In the genomic region with DNA sequence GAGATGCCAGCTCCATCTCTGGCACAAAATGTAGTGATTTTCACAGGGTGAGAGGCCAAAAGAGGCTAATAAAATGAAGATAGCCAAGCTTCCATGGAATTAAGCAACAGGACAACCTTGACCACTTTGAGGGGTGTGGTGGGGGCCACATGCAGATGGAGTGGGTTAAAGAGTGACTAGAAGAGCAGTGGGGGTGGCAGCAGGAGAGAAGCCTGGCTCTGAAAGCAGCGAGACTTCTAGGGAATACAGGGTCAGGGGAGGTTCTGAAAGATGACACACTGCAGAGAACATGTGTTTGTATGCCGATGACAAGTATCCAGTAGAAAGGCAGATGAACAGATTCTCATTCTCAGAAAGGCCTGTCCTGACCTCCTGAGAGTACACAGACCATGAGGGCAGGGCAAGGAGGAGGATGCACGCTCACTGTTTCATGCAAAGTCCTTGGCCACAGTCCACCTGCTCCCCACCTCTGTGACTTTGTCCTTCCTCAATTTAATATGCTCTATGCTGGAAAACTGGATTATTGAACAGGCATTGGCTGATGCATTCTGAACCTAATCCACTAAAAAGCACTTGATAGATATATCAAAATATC, we compare ENCODE assay signal across 1 cellular context.
TF ChIP-seq lines count a peak whose summit lies in the region.

No MANE protein-coding gene starts in this region.

TF ChIP-seq in GM23338, 12 proteins besides CTCF, POLR2A, EP300 and RAD21 (continued from another document):
- TF ChIP-seq, protein P1, sequence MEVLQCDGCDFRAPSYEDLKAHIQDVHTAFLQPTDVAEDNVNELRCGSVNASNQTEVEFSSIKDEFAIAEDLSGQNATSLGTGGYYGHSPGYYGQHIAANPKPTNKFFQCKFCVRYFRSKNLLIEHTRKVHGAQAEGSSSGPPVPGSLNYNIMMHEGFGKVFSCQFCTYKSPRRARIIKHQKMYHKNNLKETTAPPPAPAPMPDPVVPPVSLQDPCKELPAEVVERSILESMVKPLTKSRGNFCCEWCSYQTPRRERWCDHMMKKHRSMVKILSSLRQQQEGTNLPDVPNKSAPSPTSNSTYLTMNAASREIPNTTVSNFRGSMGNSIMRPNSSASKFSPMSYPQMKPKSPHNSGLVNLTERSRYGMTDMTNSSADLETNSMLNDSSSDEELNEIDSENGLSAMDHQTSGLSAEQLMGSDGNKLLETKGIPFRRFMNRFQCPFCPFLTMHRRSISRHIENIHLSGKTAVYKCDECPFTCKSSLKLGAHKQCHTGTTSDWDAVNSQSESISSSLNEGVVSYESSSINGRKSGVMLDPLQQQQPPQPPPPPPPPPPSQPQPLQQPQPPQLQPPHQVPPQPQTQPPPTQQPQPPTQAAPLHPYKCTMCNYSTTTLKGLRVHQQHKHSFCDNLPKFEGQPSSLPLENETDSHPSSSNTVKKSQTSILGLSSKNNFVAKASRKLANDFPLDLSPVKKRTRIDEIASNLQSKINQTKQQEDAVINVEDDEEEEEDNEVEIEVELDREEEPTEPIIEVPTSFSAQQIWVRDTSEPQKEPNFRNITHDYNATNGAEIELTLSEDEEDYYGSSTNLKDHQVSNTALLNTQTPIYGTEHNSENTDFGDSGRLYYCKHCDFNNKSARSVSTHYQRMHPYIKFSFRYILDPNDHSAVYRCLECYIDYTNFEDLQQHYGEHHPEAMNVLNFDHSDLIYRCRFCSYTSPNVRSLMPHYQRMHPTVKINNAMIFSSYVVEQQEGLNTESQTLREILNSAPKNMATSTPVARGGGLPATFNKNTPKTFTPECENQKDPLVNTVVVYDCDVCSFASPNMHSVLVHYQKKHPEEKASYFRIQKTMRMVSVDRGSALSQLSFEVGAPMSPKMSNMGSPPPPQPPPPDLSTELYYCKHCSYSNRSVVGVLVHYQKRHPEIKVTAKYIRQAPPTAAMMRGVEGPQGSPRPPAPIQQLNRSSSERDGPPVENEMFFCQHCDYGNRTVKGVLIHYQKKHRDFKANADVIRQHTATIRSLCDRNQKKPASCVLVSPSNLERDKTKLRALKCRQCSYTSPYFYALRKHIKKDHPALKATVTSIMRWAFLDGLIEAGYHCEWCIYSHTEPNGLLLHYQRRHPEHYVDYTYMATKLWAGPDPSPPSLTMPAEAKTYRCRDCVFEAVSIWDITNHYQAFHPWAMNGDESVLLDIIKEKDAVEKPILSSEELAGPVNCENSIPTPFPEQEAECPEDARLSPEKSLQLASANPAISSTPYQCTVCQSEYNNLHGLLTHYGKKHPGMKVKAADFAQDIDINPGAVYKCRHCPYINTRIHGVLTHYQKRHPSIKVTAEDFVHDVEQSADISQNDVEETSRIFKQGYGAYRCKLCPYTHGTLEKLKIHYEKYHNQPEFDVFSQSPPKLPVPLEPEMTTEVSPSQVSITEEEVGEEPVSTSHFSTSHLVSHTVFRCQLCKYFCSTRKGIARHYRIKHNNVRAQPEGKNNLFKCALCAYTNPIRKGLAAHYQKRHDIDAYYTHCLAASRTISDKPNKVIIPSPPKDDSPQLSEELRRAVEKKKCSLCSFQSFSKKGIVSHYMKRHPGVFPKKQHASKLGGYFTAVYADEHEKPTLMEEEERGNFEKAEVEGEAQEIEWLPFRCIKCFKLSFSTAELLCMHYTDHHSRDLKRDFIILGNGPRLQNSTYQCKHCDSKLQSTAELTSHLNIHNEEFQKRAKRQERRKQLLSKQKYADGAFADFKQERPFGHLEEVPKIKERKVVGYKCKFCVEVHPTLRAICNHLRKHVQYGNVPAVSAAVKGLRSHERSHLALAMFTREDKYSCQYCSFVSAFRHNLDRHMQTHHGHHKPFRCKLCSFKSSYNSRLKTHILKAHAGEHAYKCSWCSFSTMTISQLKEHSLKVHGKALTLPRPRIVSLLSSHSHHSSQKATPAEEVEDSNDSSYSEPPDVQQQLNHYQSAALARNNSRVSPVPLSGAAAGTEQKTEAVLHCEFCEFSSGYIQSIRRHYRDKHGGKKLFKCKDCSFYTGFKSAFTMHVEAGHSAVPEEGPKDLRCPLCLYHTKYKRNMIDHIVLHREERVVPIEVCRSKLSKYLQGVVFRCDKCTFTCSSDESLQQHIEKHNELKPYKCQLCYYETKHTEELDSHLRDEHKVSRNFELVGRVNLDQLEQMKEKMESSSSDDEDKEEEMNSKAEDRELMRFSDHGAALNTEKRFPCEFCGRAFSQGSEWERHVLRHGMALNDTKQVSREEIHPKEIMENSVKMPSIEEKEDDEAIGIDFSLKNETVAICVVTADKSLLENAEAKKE (CRISPR knock-in tag; IDR thresholded peaks at IDR 0.05), result no peak
- no peak for TF ChIP-seq EZH2phosphoT487 (IDR thresholded peaks at IDR 0.05; ENCODE audit: unreplicated experiment)
- no peak for TF ChIP-seq CREB1 (CRISPR knock-in tag; IDR thresholded peaks at IDR 0.05; ENCODE audit: low read depth)
- TF ChIP-seq STAT1 (IDR thresholded peaks at IDR 0.05; ENCODE audit: unreplicated experiment), result no peak
- no peak for TF ChIP-seq EZH2 (IDR thresholded peaks at IDR 0.05; ENCODE audit: low read depth, unreplicated experiment)
- TF ChIP-seq ZNF331 (CRISPR knock-in tag; IDR thresholded peaks at IDR 0.05; ENCODE audit: low read depth), result no peak
- no peak for TF ChIP-seq ETS1 (IDR thresholded peaks at IDR 0.05)
- TF ChIP-seq, protein P2, sequence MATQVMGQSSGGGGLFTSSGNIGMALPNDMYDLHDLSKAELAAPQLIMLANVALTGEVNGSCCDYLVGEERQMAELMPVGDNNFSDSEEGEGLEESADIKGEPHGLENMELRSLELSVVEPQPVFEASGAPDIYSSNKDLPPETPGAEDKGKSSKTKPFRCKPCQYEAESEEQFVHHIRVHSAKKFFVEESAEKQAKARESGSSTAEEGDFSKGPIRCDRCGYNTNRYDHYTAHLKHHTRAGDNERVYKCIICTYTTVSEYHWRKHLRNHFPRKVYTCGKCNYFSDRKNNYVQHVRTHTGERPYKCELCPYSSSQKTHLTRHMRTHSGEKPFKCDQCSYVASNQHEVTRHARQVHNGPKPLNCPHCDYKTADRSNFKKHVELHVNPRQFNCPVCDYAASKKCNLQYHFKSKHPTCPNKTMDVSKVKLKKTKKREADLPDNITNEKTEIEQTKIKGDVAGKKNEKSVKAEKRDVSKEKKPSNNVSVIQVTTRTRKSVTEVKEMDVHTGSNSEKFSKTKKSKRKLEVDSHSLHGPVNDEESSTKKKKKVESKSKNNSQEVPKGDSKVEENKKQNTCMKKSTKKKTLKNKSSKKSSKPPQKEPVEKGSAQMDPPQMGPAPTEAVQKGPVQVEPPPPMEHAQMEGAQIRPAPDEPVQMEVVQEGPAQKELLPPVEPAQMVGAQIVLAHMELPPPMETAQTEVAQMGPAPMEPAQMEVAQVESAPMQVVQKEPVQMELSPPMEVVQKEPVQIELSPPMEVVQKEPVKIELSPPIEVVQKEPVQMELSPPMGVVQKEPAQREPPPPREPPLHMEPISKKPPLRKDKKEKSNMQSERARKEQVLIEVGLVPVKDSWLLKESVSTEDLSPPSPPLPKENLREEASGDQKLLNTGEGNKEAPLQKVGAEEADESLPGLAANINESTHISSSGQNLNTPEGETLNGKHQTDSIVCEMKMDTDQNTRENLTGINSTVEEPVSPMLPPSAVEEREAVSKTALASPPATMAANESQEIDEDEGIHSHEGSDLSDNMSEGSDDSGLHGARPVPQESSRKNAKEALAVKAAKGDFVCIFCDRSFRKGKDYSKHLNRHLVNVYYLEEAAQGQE (IDR thresholded peaks at IDR 0.05; ENCODE audit: unreplicated experiment), result no peak
- no peak for TF ChIP-seq ZNF114 (CRISPR knock-in tag; IDR thresholded peaks at IDR 0.05)
